8 cellular contexts compared by ENCODE assay signal in the genomic region with DNA sequence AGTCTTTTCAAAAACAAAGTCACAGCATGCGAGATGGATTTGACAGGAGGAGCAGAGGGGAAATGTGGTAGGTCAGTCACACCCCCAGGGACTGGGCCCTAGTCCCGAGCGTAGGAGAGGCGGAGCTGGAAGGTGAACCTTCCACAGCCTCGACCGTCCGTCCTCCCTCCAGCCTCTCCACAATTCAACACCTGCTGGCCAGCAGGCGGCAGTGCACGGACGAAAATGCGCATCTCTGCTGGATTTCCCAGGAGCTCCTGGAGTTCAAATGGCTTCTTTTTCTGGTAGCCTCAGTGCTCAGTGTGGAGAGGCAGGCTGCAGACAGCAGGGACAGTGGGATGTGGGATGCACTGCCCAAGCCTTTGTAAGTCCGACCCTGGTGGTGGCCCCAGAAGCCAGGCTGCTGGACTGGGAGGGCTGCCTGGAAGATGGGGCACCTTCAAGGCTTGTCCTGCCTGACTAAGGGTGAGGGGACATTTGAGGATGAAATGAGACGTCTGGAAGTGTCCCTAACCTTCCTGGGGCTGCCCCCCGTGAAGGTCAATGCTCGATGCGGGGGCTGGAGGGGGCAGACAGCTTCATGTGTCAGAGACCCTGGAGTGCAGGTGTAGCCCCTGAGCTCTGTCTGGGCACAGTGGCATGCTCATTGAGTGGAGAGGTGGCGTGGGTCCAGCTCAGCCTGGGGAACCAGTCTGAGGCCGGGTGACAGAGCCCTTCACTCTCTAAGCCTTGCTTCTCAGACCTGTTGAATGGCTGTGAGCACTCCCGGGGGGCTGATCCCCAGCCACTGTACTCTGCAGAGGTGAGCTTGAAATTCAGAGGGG.
DNase-seq lines count a peak whose midpoint lies in the region; ATAC-seq and TF ChIP-seq lines count a peak whose summit lies in the region.

No MANE protein-coding gene starts in this region.

- no peak overlapping the region for H4K8ac ChIP-seq in mesenchymal stem cell (ENCODE audit: low read length)

- no peaks in the 10 kb centered on the region for H3K36me3 Mint-ChIP-seq in activated naive CD8-positive, alpha-beta T cell treated with anti-CD3 and anti-CD28 coated beads, Interleukin-2, amount 10 ng/mL, durations not matched to agents 7 days and 5 days
- H3K36me3 Mint-ChIP-seq in activated naive CD8-positive, alpha-beta T cell treated with anti-CD3 and anti-CD28 coated beads for 36 hours = no peaks in the 10 kb centered on the region

- no peak overlapping the region for H2BK15ac ChIP-seq in mesenchymal stem cell (ENCODE audit: low read depth, poor library complexity, severe bottlenecking)

- peaks cover 4% of the 10 kb centered on the region for H3K27me3 Mint-ChIP-seq in activated naive CD8-positive, alpha-beta T cell treated with anti-CD3 and anti-CD28 coated beads, Interleukin-2, amount 10 ng/mL, durations not matched to agents 7 days and 5 days
- H3K27me3 Mint-ChIP-seq in activated naive CD8-positive, alpha-beta T cell treated with anti-CD3 and anti-CD28 coated beads for 36 hours = peaks cover 4% of the 10 kb centered on the region

- no peak overlapping the region for H3K27ac ChIP-seq in coronary artery
- no peak overlapping the region for H3K27ac ChIP-seq in mesenchymal stem cell (ENCODE audit: low read length, poor library complexity, severe bottlenecking)

- H3K4ac ChIP-seq in mesenchymal stem cell (ENCODE audit: low read depth in 1 of 2, low read length in 2 of 2) = no peak overlapping the region

- no peak overlapping the region for H3K14ac ChIP-seq in mesenchymal stem cell (ENCODE audit: low read length in 2 of 2)

- no peak overlapping the region for H2AFZ ChIP-seq in mesenchymal stem cell (ENCODE audit: low read depth, low read length)

- H3K9me3 Mint-ChIP-seq in activated naive CD8-positive, alpha-beta T cell treated with anti-CD3 and anti-CD28 coated beads, Interleukin-2, amount 10 ng/mL, durations not matched to agents 7 days and 5 days = no peaks in the 10 kb centered on the region
- no peaks in the 10 kb centered on the region for H3K9me3 Mint-ChIP-seq in activated naive CD8-positive, alpha-beta T cell treated with anti-CD3 and anti-CD28 coated beads for 36 hours

- no peaks in the 10 kb centered on the region for H3K79me1 ChIP-seq in mesenchymal stem cell (replicated peaks; ENCODE audit: low read length, poor library complexity, severe bottlenecking)

- no peaks in the 10 kb centered on the region for H3K27me3 ChIP-seq in NT2/D1 (ENCODE audit: insufficient read depth, insufficient read length)
- H3K27me3 ChIP-seq in mesenchymal stem cell (ENCODE audit: control insufficient read depth in 1 of 2, insufficient read depth in 1 of 2, low read length in 2 of 2) = peaks cover 53 to 57% of the 10 kb centered on the region in 2 experiments

- H3K4me1 ChIP-seq in NT2/D1 (ENCODE audit: insufficient read depth, insufficient read length) (no peaks in the 10 kb centered on the region), mesenchymal stem cell (ENCODE audit: control insufficient read depth, insufficient read depth, low read depth, low read length) (no peaks in the 10 kb centered on the region)

- POLR2A ChIA-PET in activated naive CD8-positive, alpha-beta T cell treated with anti-CD3 and anti-CD28 coated beads, Interleukin-2, amount 10 ng/mL, durations not matched to agents 7 days and 5 days (lab: Charles Lee) = no interaction called here

- no peak overlapping the region for H3K4me3 ChIP-seq in NT2/D1 (ENCODE audit: insufficient read length, low read depth)
- no peak overlapping the region for H3K4me3 ChIP-seq in coronary artery
- no peak overlapping the region for H3K4me3 ChIP-seq in mesenchymal stem cell (ENCODE audit: insufficient read depth in 1 of 2, low read depth in 1 of 2, low read length in 2 of 2)

- H3K27ac Mint-ChIP-seq in activated naive CD8-positive, alpha-beta T cell treated with anti-CD3 and anti-CD28 coated beads, Interleukin-2, amount 10 ng/mL, durations not matched to agents 7 days and 5 days = no peak overlapping the region
- no peak overlapping the region for H3K27ac Mint-ChIP-seq in activated naive CD8-positive, alpha-beta T cell treated with anti-CD3 and anti-CD28 coated beads for 36 hours

- H3K4me1 Mint-ChIP-seq in activated naive CD8-positive, alpha-beta T cell treated with anti-CD3 and anti-CD28 coated beads, Interleukin-2, amount 10 ng/mL, durations not matched to agents 7 days and 5 days = no peaks in the 10 kb centered on the region
- no peaks in the 10 kb centered on the region for H3K4me1 Mint-ChIP-seq in activated naive CD8-positive, alpha-beta T cell treated with anti-CD3 and anti-CD28 coated beads for 36 hours

- H3K23ac ChIP-seq in mesenchymal stem cell (ENCODE audit: low read length in 2 of 2) = no peak overlapping the region

- H2BK12ac ChIP-seq in mesenchymal stem cell (ENCODE audit: low read length in 2 of 2) = no peak overlapping the region

- no peak overlapping the region for H3K4me2 ChIP-seq in mesenchymal stem cell (ENCODE audit: low read length, poor library complexity, severe bottlenecking)

- no peak overlapping the region for H2AK5ac ChIP-seq in mesenchymal stem cell (ENCODE audit: low read length, severe bottlenecking)

- no peak overlapping the region for H2BK120ac ChIP-seq in mesenchymal stem cell (ENCODE audit: low read depth, low read length)

- no peak overlapping the region for H2BK5ac ChIP-seq in mesenchymal stem cell (ENCODE audit: low read depth, low read length, poor library complexity, severe bottlenecking)

- H3K9ac ChIP-seq in NT2/D1 (ENCODE audit: insufficient read length, low read depth) (no peak overlapping the region), mesenchymal stem cell (ENCODE audit: low read length) (no peak overlapping the region)

- H3K9me3 ChIP-seq in NT2/D1 (ENCODE audit: insufficient read depth, low read length) (peaks cover 15% of the 10 kb centered on the region; the same call in 1 of the 2 replicates), mesenchymal stem cell (ENCODE audit: control insufficient read depth, low read length) (peaks cover 3% of the 10 kb centered on the region)

- no peak overlapping the region for H3K4me3 Mint-ChIP-seq in activated naive CD8-positive, alpha-beta T cell treated with anti-CD3 and anti-CD28 coated beads, Interleukin-2, amount 10 ng/mL, durations not matched to agents 7 days and 5 days
- H3K4me3 Mint-ChIP-seq in activated naive CD8-positive, alpha-beta T cell treated with anti-CD3 and anti-CD28 coated beads for 36 hours = no peak overlapping the region

- no peak overlapping the region for H3K18ac ChIP-seq in mesenchymal stem cell (ENCODE audit: low read depth in 1 of 2, low read length in 2 of 2)

- no peaks in the 10 kb centered on the region for H3K36me3 ChIP-seq in NT2/D1 (ENCODE audit: insufficient read depth, insufficient read length, low read length)
- no peaks in the 10 kb centered on the region for H3K36me3 ChIP-seq in mesenchymal stem cell (ENCODE audit: control insufficient read depth in 1 of 2, insufficient read depth in 2 of 2, low read depth in 1 of 2, low read length in 2 of 2)

- peak; percentile 28 for TF ChIP-seq CTCF in coronary artery (IDR thresholded peaks at IDR 0.05)

- peak; percentile 36 for ATAC-seq in activated naive CD8-positive, alpha-beta T cell treated with anti-CD3 and anti-CD28 coated beads, Interleukin-2, amount 10 ng/mL, durations not matched to agents 7 days and 5 days (ENCODE audit: low read depth)
- peak; percentile 59 for ATAC-seq in HG03442 (IDR thresholded peaks at IDR 0.05; ENCODE audit: unreplicated experiment)
- no peak for ATAC-seq in activated CD4-positive, CD25-positive, alpha-beta regulatory T cell treated with anti-CD3 and anti-CD28 coated beads, Interleukin-2, amount 50 U/mL, for 24 hours
- no peak for ATAC-seq in GM18502 (IDR thresholded peaks at IDR 0.05; ENCODE audit: poor library complexity, unreplicated experiment)

- H4K91ac ChIP-seq in mesenchymal stem cell (ENCODE audit: low read length) = peak overlapping the region; percentile 72

- WGBS in mesenchymal stem cell = 28% methylated on average over 19 of the region's 19 CpGs

- DNase-seq in activated naive CD8-positive, alpha-beta T cell treated with anti-CD3 and anti-CD28 coated beads, Interleukin-2, amount 10 ng/mL, durations not matched to agents 7 days and 5 days = no peak
- no peak for DNase-seq in activated naive CD8-positive, alpha-beta T cell treated with anti-CD3 and anti-CD28 coated beads for 36 hours
- DNase-seq in NT2/D1 (ENCODE audit: low read depth, low spot score) (peak; percentile 77), coronary artery (ENCODE audit: low spot score) (no peak), mesenchymal stem cell (peak; percentile 62)

Comparison
In these comparisons a context has a peak if more than half of its experiments do, and no peak if none do; other contexts are left out.
1. ATAC-seq: peak in activated naive CD8-positive, alpha-beta T cell treated with anti-CD3 and anti-CD28 coated beads, Interleukin-2, amount 10 ng/mL, durations not matched to agents 7 days and 5 days (single experiment) and HG03442 (single experiment); none in activated CD4-positive, CD25-positive, alpha-beta regulatory T cell treated with anti-CD3 and anti-CD28 coated beads, Interleukin-2, amount 50 U/mL, for 24 hours (0 of 2) and GM18502 (single experiment).
2. DNase-seq: peak in NT2/D1 (single experiment) and mesenchymal stem cell (single experiment); none in activated naive CD8-positive, alpha-beta T cell treated with anti-CD3 and anti-CD28 coated beads, Interleukin-2, amount 10 ng/mL, durations not matched to agents 7 days and 5 days (single experiment), activated naive CD8-positive, alpha-beta T cell treated with anti-CD3 and anti-CD28 coated beads for 36 hours (single experiment) and coronary artery (single experiment).